2 cellular contexts compared by ENCODE assay signal in the genomic region with DNA sequence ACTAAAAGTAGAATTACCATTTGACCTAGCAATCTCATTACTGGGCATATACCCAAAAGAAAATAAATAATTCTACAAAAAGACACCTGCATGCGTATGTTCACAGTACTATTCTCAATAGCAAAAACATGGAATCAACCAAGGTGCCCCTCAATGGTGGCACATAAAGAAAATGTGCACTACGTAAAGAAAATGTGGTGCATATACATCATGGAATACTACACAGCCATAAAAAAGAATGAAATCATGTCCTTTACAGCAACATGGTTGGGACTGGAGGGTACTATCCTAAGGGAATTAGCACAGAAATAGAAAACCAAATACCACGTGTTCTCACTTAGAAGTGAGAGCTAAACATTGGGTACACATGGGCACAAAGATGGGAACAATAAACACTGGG.
TF ChIP-seq lines count a peak whose summit lies in the region.

No MANE protein-coding gene starts in this region.

TF ChIP-seq in HepG2, 621 proteins besides CTCF, POLR2A, EP300 and RAD21:
- TF ChIP-seq, protein P1, sequence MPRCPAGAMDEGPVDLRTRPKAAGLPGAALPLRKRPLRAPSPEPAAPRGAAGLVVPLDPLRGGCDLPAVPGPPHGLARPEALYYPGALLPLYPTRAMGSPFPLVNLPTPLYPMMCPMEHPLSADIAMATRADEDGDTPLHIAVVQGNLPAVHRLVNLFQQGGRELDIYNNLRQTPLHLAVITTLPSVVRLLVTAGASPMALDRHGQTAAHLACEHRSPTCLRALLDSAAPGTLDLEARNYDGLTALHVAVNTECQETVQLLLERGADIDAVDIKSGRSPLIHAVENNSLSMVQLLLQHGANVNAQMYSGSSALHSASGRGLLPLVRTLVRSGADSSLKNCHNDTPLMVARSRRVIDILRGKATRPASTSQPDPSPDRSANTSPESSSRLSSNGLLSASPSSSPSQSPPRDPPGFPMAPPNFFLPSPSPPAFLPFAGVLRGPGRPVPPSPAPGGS (CRISPR knock-in tag; IDR thresholded peaks at IDR 0.05): no peak
- TF ChIP-seq, protein P2, sequence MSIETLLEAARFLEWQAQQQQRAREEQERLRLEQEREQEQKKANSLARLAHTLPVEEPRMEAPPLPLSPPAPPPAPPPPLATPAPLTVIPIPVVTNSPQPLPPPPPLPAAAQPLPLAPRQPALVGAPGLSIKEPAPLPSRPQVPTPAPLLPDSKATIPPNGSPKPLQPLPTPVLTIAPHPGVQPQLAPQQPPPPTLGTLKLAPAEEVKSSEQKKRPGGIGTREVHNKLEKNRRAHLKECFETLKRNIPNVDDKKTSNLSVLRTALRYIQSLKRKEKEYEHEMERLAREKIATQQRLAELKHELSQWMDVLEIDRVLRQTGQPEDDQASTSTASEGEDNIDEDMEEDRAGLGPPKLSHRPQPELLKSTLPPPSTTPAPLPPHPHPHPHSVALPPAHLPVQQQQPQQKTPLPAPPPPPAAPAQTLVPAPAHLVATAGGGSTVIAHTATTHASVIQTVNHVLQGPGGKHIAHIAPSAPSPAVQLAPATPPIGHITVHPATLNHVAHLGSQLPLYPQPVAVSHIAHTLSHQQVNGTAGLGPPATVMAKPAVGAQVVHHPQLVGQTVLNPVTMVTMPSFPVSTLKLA (IDR thresholded peaks at IDR 0.05): peak; percentile 74
- TF ChIP-seq GLI4 (CRISPR knock-in tag; IDR thresholded peaks at IDR 0.05; ENCODE audit: borderline replicate concordance): no peak

TF ChIP-seq in K562, 482 proteins besides CTCF, POLR2A, EP300 and RAD21:
- TF ChIP-seq NR4A1 (CRISPR knock-in tag; IDR thresholded peaks at IDR 0.05) (no peak), NR4A1 (tag; IDR thresholded peaks at IDR 0.05) (no peak), RB1 (IDR thresholded peaks at IDR 0.05; ENCODE audit: low read depth) (no peak), ZNF146 (CRISPR knock-in tag; IDR thresholded peaks at IDR 0.05; ENCODE audit: unreplicated experiment) (peak; percentile 70), KDM1A (IDR thresholded peaks at IDR 0.05) (peak in 1 of 2 experiments; percentile 18; a peak in 1 of 4 replicates), KLF1 (tag; IDR thresholded peaks at IDR 0.05) (no peak), TCF3 (CRISPR knock-in tag; IDR thresholded peaks at IDR 0.05) (no peak), BRD9 (IDR thresholded peaks at IDR 0.05; ENCODE audit: low read depth, partially characterized antibody) (no peak), LCOR (CRISPR knock-in tag; IDR thresholded peaks at IDR 0.05) (no peak), ILF3 (IDR thresholded peaks at IDR 0.05; ENCODE audit: borderline replicate concordance) (no peak), RBM25 (IDR thresholded peaks at IDR 0.05; ENCODE audit: low read depth, low read length, severe bottlenecking) (peak; percentile 19)
- TF ChIP-seq, protein P3, sequence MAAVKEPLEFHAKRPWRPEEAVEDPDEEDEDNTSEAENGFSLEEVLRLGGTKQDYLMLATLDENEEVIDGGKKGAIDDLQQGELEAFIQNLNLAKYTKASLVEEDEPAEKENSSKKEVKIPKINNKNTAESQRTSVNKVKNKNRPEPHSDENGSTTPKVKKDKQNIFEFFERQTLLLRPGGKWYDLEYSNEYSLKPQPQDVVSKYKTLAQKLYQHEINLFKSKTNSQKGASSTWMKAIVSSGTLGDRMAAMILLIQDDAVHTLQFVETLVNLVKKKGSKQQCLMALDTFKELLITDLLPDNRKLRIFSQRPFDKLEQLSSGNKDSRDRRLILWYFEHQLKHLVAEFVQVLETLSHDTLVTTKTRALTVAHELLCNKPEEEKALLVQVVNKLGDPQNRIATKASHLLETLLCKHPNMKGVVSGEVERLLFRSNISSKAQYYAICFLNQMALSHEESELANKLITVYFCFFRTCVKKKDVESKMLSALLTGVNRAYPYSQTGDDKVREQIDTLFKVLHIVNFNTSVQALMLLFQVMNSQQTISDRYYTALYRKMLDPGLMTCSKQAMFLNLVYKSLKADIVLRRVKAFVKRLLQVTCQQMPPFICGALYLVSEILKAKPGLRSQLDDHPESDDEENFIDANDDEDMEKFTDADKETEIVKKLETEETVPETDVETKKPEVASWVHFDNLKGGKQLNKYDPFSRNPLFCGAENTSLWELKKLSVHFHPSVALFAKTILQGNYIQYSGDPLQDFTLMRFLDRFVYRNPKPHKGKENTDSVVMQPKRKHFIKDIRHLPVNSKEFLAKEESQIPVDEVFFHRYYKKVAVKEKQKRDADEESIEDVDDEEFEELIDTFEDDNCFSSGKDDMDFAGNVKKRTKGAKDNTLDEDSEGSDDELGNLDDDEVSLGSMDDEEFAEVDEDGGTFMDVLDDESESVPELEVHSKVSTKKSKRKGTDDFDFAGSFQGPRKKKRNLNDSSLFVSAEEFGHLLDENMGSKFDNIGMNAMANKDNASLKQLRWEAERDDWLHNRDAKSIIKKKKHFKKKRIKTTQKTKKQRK (IDR thresholded peaks at IDR 0.05; ENCODE audit: borderline replicate concordance, low read depth, low read length): no peak
- TF ChIP-seq, protein P4, sequence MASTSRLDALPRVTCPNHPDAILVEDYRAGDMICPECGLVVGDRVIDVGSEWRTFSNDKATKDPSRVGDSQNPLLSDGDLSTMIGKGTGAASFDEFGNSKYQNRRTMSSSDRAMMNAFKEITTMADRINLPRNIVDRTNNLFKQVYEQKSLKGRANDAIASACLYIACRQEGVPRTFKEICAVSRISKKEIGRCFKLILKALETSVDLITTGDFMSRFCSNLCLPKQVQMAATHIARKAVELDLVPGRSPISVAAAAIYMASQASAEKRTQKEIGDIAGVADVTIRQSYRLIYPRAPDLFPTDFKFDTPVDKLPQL (IDR thresholded peaks at IDR 0.05; ENCODE audit: extremely low read depth, insufficient read length): no peak
- TF ChIP-seq, protein P5, sequence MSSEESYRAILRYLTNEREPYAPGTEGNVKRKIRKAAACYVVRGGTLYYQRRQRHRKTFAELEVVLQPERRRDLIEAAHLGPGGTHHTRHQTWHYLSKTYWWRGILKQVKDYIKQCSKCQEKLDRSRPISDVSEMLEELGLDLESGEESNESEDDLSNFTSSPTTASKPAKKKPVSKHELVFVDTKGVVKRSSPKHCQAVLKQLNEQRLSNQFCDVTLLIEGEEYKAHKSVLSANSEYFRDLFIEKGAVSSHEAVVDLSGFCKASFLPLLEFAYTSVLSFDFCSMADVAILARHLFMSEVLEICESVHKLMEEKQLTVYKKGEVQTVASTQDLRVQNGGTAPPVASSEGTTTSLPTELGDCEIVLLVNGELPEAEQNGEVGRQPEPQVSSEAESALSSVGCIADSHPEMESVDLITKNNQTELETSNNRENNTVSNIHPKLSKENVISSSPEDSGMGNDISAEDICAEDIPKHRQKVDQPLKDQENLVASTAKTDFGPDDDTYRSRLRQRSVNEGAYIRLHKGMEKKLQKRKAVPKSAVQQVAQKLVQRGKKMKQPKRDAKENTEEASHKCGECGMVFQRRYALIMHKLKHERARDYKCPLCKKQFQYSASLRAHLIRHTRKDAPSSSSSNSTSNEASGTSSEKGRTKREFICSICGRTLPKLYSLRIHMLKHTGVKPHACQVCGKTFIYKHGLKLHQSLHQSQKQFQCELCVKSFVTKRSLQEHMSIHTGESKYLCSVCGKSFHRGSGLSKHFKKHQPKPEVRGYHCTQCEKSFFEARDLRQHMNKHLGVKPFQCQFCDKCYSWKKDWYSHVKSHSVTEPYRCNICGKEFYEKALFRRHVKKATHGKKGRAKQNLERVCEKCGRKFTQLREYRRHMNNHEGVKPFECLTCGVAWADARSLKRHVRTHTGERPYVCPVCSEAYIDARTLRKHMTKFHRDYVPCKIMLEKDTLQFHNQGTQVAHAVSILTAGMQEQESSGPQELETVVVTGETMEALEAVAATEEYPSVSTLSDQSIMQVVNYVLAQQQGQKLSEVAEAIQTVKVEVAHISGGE (CRISPR knock-in tag; IDR thresholded peaks at IDR 0.05): no peak
TF ChIP-seq in K562: peak in this region for 3.
